In genomic region chr18:9403795-9404564, GRCh38 we compare ENCODE assay signal across 12 cellular contexts.
A peak's percentile ranks its signal among the peaks of the same experiment; 100 is the strongest.
DNase-seq lines count a peak whose midpoint lies in the region; ATAC-seq and TF ChIP-seq lines count a peak whose summit lies in the region.
"Had no signal": no experiment of that assay in that cellular context is flagged by ENCODE, and none has a peak within 500 bp of the region (broad histone marks: within the 10 kb centered on the region; RNA-seq: fewer than 3 reads in every experiment).

No MANE protein-coding gene starts in this region.

- no peaks in the 10 kb centered on the region for H3K4me1 ChIP-seq in testis
- H3K4me1 ChIP-seq: HAP-1, parathyroid adenoma had no signal

- 61 to 86% methylated on average over 21 to 24 of the region's 24 CpGs for WGBS in testis, 2 donors

- H3K27ac ChIP-seq in testis = peak overlapping the region in 1 of 2 donors; percentile 10
- H3K27ac ChIP-seq: parathyroid adenoma, SK-N-MC had no signal

- TF ChIP-seq POLR2A in testis (IDR thresholded peaks at IDR 0.05) = no peak

- no peak for DNase-seq in CD14-positive monocyte (ENCODE audit: low spot score)
- DNase-seq in WTC11 (ENCODE audit: low spot score) = peak; percentile 61
- peak; percentile 47 for DNase-seq in iPS-NIHi11 (ENCODE audit: low spot score)
- DNase-seq in DMS79 (lab: John Stamatoyannopoulos, UW) = no peak
- DNase-seq in testis = no peak
- no peak for DNase-seq in ureter (ENCODE audit: low spot score)

- TF ChIP-seq CTCF in CD14-positive monocyte (IDR thresholded peaks at IDR 0.05) (no peak), GM12872 (IDR thresholded peaks at IDR 0.05; ENCODE audit: insufficient read depth, low read depth, low read length) (0 out of 3 replicates have a peak, but pooled peaks have one; percentile 14), WTC11 (IDR thresholded peaks at IDR 0.05) (peak; percentile 24; the same call in 1 of the 2 replicates), testis (IDR thresholded peaks at IDR 0.05) (no peak)

- H3K36me3 Mint-ChIP-seq in CD14-positive monocyte (peaks cover 2 to 4% of the 10 kb centered on the region in 2 donors), WTC11 (peaks cover 4% of the 10 kb centered on the region)

- CTCF ChIA-PET in WTC11 (lab: Charles Lee) = interaction anchor here (0.5 to 2.0 kb wide), 34 partner anchors 9 to 464 kb away, joined by 3 to 22 read pairs (median 3); partner anchors contain the start of genes ANKRD12 and TWSG1

- H3K36me3 ChIP-seq in testis (ENCODE audit: low read depth, missing control alignments) = no peaks in the 10 kb centered on the region
- H3K36me3 ChIP-seq: HAP-1 had no signal

- peaks cover 0 to 11% (median 7%) of the 10 kb centered on the region in 7 donors for H3K9me3 Mint-ChIP-seq in CD14-positive monocyte
- H3K9me3 Mint-ChIP-seq in WTC11 = peaks cover 25% of the 10 kb centered on the region

- POLR2A ChIA-PET in WTC11 (lab: Charles Lee) = interaction anchor here (0.6 to 1.4 kb wide), 4 partner anchors 13 to 268 kb away, joined by 3 to 7 read pairs (median 4); partner anchors contain the start of genes ANKRD12 and TWSG1

- H3K4me3 Mint-ChIP-seq in CD14-positive monocyte (peak overlapping the region; percentile 81 to 94), WTC11 (no peak overlapping the region)

- H3K27me3 ChIP-seq in testis = no peaks in the 10 kb centered on the region
- H3K27me3 ChIP-seq: gastroesophageal sphincter had no signal

- H3K4me1 Mint-ChIP-seq in CD14-positive monocyte (peaks cover 17% of the 10 kb centered on the region), WTC11 (no peaks in the 10 kb centered on the region)

- peak; percentile 97 for ATAC-seq in WTC11
- ATAC-seq in GM21576 (IDR thresholded peaks at IDR 0.05; ENCODE audit: unreplicated experiment) = no peak

- peak overlapping the region in 4 of 7 donors; percentile 37 to 85 (median 81) for H3K27ac Mint-ChIP-seq in CD14-positive monocyte
- no peak overlapping the region; the same call in 1 of the 2 replicates for H3K27ac Mint-ChIP-seq in WTC11

- intact Hi-C loops in CD14-positive monocyte (cut with micrococcal nuclease) (no loop called here), testis (cut with DNase I; ENCODE audit: low total_unique reads) (no loop called here)

- H3K4me3 ChIP-seq in testis = peak overlapping the region in 1 of 2 donors; percentile 7
- H3K4me3 ChIP-seq: HAP-1, SK-N-MC had no signal

- no peaks in the 10 kb centered on the region for H3K9me3 ChIP-seq in testis
- H3K9me3 ChIP-seq: gastroesophageal sphincter, HAP-1 had no signal

- peaks cover 0 to 7% (median 4%) of the 10 kb centered on the region in 3 donors for H3K27me3 Mint-ChIP-seq in CD14-positive monocyte (ENCODE audit: low read depth in 3 of 3)
- no peaks in the 10 kb centered on the region for H3K27me3 Mint-ChIP-seq in WTC11 (ENCODE audit: low read depth)

TF ChIP-seq in WTC11, 78 proteins besides CTCF, POLR2A, EP300 and RAD21:
- TF ChIP-seq ZSCAN18 (CRISPR knock-in tag; IDR thresholded peaks at IDR 0.05) (0 out of 2 replicates have a peak, but pooled peaks have one; percentile 72), JAZF1 (CRISPR knock-in tag; IDR thresholded peaks at IDR 0.05) (no peak)

Comparison
In these comparisons a context has a peak if more than half of its experiments do, and no peak if none do; other contexts are left out.
1. DNase-seq: peak in WTC11 (single experiment) and iPS-NIHi11 (single experiment); none in CD14-positive monocyte (single experiment), DMS79 (single experiment), testis (single experiment) and ureter (single experiment).
2. CTCF ChIP-seq: peak in GM12872 (single experiment) and WTC11 (single experiment); none in CD14-positive monocyte (single experiment) and testis (0 of 3).